Comparison of ENCODE assay signal across 22 cellular contexts in genomic region chr3:79598594-79598993, GRCh38.
DNase-seq lines count a peak whose midpoint lies in the region; ATAC-seq, FAIRE-seq and TF ChIP-seq lines count a peak whose summit lies in the region.
"Had no signal": no experiment of that assay in that cellular context is flagged by ENCODE, and none has a peak within 500 bp of the region (broad histone marks: within the 10 kb centered on the region; RNA-seq: fewer than 3 reads in every experiment).

No MANE protein-coding gene starts in this region.

- H3K36me3 ChIP-seq in bronchial epithelial cell (ENCODE audit: control insufficient read depth, insufficient read depth, low read length), result no peaks in the 10 kb centered on the region
- no peaks in the 10 kb centered on the region for H3K36me3 ChIP-seq in neuronal stem cell (replicated peaks in 1 of 2; ENCODE audit: control insufficient read depth in 2 of 2, insufficient read depth in 2 of 2, low read length in 2 of 2)
- H3K36me3 ChIP-seq: pancreas had no signal

- no peak for TF ChIP-seq CTCF in bronchial epithelial cell (IDR thresholded peaks at IDR 0.05; ENCODE audit: insufficient read depth, low read length, severe bottlenecking)

- H3K9me3 Mint-ChIP-seq in activated naive CD8-positive, alpha-beta T cell treated with anti-CD3 and anti-CD28 coated beads, Interleukin-2, amount 50 U/mL, for 24 hours, result peaks cover 22% of the 10 kb centered on the region
- H3K9me3 Mint-ChIP-seq in stimulated activated naive CD8-positive, alpha-beta T cell treated with anti-CD3 and anti-CD28 coated beads, Interleukin-15, amount 100 ng/mL, for 72 hours, result peaks cover 0 to 12% of the 10 kb centered on the region in 2 donors

- H2BK15ac ChIP-seq in neuronal stem cell (ENCODE audit: low read length), result no peak overlapping the region

- H3K23ac ChIP-seq in neuronal stem cell (ENCODE audit: low read depth, low read length, poor library complexity), result no peak overlapping the region

- H3K9me3 ChIP-seq in neuronal stem cell (replicated peaks in 1 of 2; ENCODE audit: control insufficient read depth in 2 of 2, insufficient read depth in 1 of 2, low read depth in 1 of 2, low read length in 2 of 2), result no peaks in the 10 kb centered on the region
- H3K9me3 ChIP-seq: pancreas had no signal

- peak overlapping the region; percentile 28 for H2AFZ ChIP-seq in neuronal stem cell (ENCODE audit: low read length)

- no peaks in the 10 kb centered on the region for H3K4me1 ChIP-seq in neuronal stem cell (ENCODE audit: control insufficient read depth in 2 of 2, insufficient read depth in 1 of 2, low read depth in 1 of 2, low read length in 2 of 2)
- H3K4me1 ChIP-seq: pancreas had no signal

- H3K9ac ChIP-seq in neuronal stem cell (ENCODE audit: low read depth, low read length, poor library complexity), result no peak overlapping the region

- no peak overlapping the region for H4K91ac ChIP-seq in neuronal stem cell (ENCODE audit: low read depth, low read length, poor library complexity)

- H3K14ac ChIP-seq in neuronal stem cell (ENCODE audit: low read length), result no peak overlapping the region

- no peaks in the 10 kb centered on the region for H3K79me1 ChIP-seq in neuronal stem cell (ENCODE audit: low read depth, low read length)

- no peak for FAIRE-seq in bronchial epithelial cell (lab: Jason Lieb, UNC)
- FAIRE-seq: A204.1, pancreas had no signal

- no peak overlapping the region for H2BK120ac ChIP-seq in neuronal stem cell (ENCODE audit: low read depth, low read length)

- DNase-seq in NCI-H1436 (lab: John Stamatoyannopoulos, UW), result peak; percentile 5
- DNase-seq in NCI-H1436 treated with DMSO at 0.1 percent for 48 hours (lab: John Stamatoyannopoulos, UW), result no peak
- peak; percentile 69 for DNase-seq in NCI-H2227 treated with DMSO at 0.1 percent for 48 hours (lab: John Stamatoyannopoulos, UW)
- peak; percentile 4 for DNase-seq in bronchial epithelial cell (ENCODE audit: low read depth)
- no peak for DNase-seq in neuronal stem cell (ENCODE audit: low spot score)
- DNase-seq in activated naive CD8-positive, alpha-beta T cell treated with anti-CD3 and anti-CD28 coated beads, Interleukin-2, amount 50 U/mL, for 24 hours, result no peak
- DNase-seq in KBM-7, result no peak
- DNase-seq in stimulated activated naive CD8-positive, alpha-beta T cell treated with anti-CD3 and anti-CD28 coated beads, Interleukin-15, amount 100 ng/mL, for 72 hours, result no peak
- DNase-seq: activated CD8-positive, alpha-beta memory T cell treated with anti-CD3 and anti-CD28 coated beads, Interleukin-2, amount 50 U/mL, for 4 hours; cerebellar nuclear complex; H7; IMR-90; islet precursor cell; NCI-H1694; PC-3; stimulated activated naive CD4-positive, alpha-beta T cell treated with Interleukin-2 at 50 U/mL for 16 hours; SW 1271 had no signal

- in situ Hi-C loops in KBM-7 (cut with MboI; ENCODE audit: low pct_unique_long_range_greater_than_20kb, low sequenced_read_pairs), result no loop called here

- H3K27me3 ChIP-seq in bronchial epithelial cell (ENCODE audit: control insufficient read depth, insufficient read depth, low read length) (no peaks in the 10 kb centered on the region), neuronal stem cell (ENCODE audit: control insufficient read depth in 3 of 3, insufficient read depth in 3 of 3, low read depth in 1 of 3, low read length in 3 of 3) (no peaks in the 10 kb centered on the region)
- H3K27me3 ChIP-seq: pancreas had no signal

- H3K36me3 Mint-ChIP-seq in activated naive CD8-positive, alpha-beta T cell treated with anti-CD3 and anti-CD28 coated beads, Interleukin-2, amount 50 U/mL, for 24 hours (ENCODE audit: low read depth), result no peaks in the 10 kb centered on the region
- H3K36me3 Mint-ChIP-seq: activated naive CD8-positive, alpha-beta T cell had no signal

- ATAC-seq in activated naive CD8-positive, alpha-beta T cell treated with anti-CD3 and anti-CD28 coated beads, Interleukin-2, amount 50 U/mL, for 24 hours, result no peak
- no peak for ATAC-seq in stimulated activated naive CD8-positive, alpha-beta T cell treated with anti-CD3 and anti-CD28 coated beads, Interleukin-15, amount 100 ng/mL, for 72 hours
- ATAC-seq: activated CD4-positive, CD25-positive, alpha-beta regulatory T cell treated with anti-CD3 and anti-CD28 coated beads, Interleukin-2, amount 50 U/mL, for 24 hours; pancreas; PC-3 had no signal

- no peak overlapping the region for H2BK12ac ChIP-seq in neuronal stem cell (ENCODE audit: low read length)

- no peaks in the 10 kb centered on the region for H3K4me1 Mint-ChIP-seq in activated naive CD8-positive, alpha-beta T cell treated with anti-CD3 and anti-CD28 coated beads, Interleukin-2, amount 50 U/mL, for 24 hours
- no peaks in the 10 kb centered on the region for H3K4me1 Mint-ChIP-seq in stimulated activated naive CD8-positive, alpha-beta T cell treated with anti-CD3 and anti-CD28 coated beads, Interleukin-15, amount 100 ng/mL, for 72 hours

- H3K4me2 ChIP-seq in neuronal stem cell (ENCODE audit: insufficient read depth, low read length, poor library complexity, severe bottlenecking), result no peak overlapping the region
- H3K4me2 ChIP-seq: smooth muscle cell had no signal

- no peak overlapping the region for H3K27ac ChIP-seq in neuronal stem cell (replicated peaks; ENCODE audit: low read length)
- H3K27ac ChIP-seq: pancreas had no signal

- WGBS in neuronal stem cell (ENCODE audit: extremely low coverage in 2 of 2, insufficient read length in 2 of 2, insufficient replicate concordance in 1 of 2), 2 donors, result no CpG with 5 or more reads among the region's 1 CpG

- H3K18ac ChIP-seq in neuronal stem cell (ENCODE audit: low read length), result no peak overlapping the region

- H2AK5ac ChIP-seq in neuronal stem cell (ENCODE audit: low read depth, low read length), result no peak overlapping the region

- no peaks in the 10 kb centered on the region for H3K27me3 Mint-ChIP-seq in activated naive CD8-positive, alpha-beta T cell treated with anti-CD3 and anti-CD28 coated beads, Interleukin-2, amount 50 U/mL, for 24 hours
- no peaks in the 10 kb centered on the region for H3K27me3 Mint-ChIP-seq in stimulated activated naive CD8-positive, alpha-beta T cell treated with anti-CD3 and anti-CD28 coated beads, Interleukin-15, amount 100 ng/mL, for 72 hours
- H3K27me3 Mint-ChIP-seq: activated naive CD8-positive, alpha-beta T cell had no signal

- no peak overlapping the region for H3K4me3 Mint-ChIP-seq in activated naive CD8-positive, alpha-beta T cell treated with anti-CD3 and anti-CD28 coated beads, Interleukin-2, amount 50 U/mL, for 24 hours
- no peak overlapping the region for H3K4me3 Mint-ChIP-seq in stimulated activated naive CD8-positive, alpha-beta T cell treated with anti-CD3 and anti-CD28 coated beads, Interleukin-15, amount 100 ng/mL, for 72 hours
- H3K4me3 Mint-ChIP-seq: activated naive CD8-positive, alpha-beta T cell had no signal

- no peak overlapping the region for H2BK5ac ChIP-seq in neuronal stem cell (ENCODE audit: low read length)

- H3K4me3 ChIP-seq in bronchial epithelial cell (ENCODE audit: low read depth, low read length), result no peak overlapping the region
- no peak overlapping the region for H3K4me3 ChIP-seq in neuronal stem cell (ENCODE audit: low read length in 2 of 2)
- H3K4me3 ChIP-seq: pancreas, smooth muscle cell had no signal

- no peak overlapping the region for H3K27ac Mint-ChIP-seq in activated naive CD8-positive, alpha-beta T cell treated with anti-CD3 and anti-CD28 coated beads, Interleukin-2, amount 50 U/mL, for 24 hours
- H3K27ac Mint-ChIP-seq in stimulated activated naive CD8-positive, alpha-beta T cell treated with anti-CD3 and anti-CD28 coated beads, Interleukin-15, amount 100 ng/mL, for 72 hours, result no peak overlapping the region
- H3K27ac Mint-ChIP-seq: activated naive CD8-positive, alpha-beta T cell had no signal

- H3K4ac ChIP-seq in neuronal stem cell (ENCODE audit: low read length), result no peak overlapping the region

- no peak overlapping the region for H4K8ac ChIP-seq in neuronal stem cell (ENCODE audit: low read depth, low read length)

Comparison
In these comparisons a context has a peak if more than half of its experiments do, and no peak if none do; other contexts are left out.
1. DNase-seq: peak in NCI-H1436 (single experiment), NCI-H2227 treated with DMSO at 0.1 percent for 48 hours (single experiment) and bronchial epithelial cell (single experiment); none in NCI-H1436 treated with DMSO at 0.1 percent for 48 hours (single experiment), neuronal stem cell (single experiment), activated naive CD8-positive, alpha-beta T cell treated with anti-CD3 and anti-CD28 coated beads, Interleukin-2, amount 50 U/mL, for 24 hours (single experiment), KBM-7 (single experiment) and stimulated activated naive CD8-positive, alpha-beta T cell treated with anti-CD3 and anti-CD28 coated beads, Interleukin-15, amount 100 ng/mL, for 72 hours (0 of 2).